In the genomic region with DNA sequence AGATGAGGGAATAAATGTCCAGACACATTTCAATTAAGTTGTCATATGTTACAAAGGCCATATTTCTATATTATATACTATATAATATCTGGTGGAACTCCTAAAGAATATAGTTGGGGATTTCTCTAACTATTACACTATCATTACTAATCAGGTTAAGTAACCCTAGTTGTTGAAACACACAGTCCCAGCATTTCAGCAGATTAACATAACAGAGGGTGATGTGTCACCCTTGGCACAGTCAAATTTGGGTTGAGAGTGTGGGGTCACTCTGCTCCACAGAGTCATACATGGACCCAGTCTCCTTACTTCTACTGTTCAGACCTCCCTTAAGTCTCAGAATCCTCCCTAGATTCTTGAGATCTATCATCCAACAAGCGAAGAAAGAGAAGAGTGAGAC, we compare ENCODE assay signal across 22 cellular contexts.
DNase-seq lines count a peak whose midpoint lies in the region; TF ChIP-seq lines count a peak whose summit lies in the region.
"Had no signal": no experiment of that assay in that cellular context is flagged by ENCODE, and none has a peak within 500 bp of the region (broad histone marks: within the 10 kb centered on the region; RNA-seq: fewer than 3 reads in every experiment).

No MANE protein-coding gene starts in this region.

- WGBS in smooth muscle cell (ENCODE audit: low lambda C conversion rate), result 88% methylated on average over 1 of the region's 1 CpG

- no peak for TF ChIP-seq CTCF in epithelial cell of esophagus (IDR thresholded peaks at IDR 0.05; ENCODE audit: insufficient read depth, low read depth, low read length, missing control alignments)
- TF ChIP-seq CTCF in fibroblast of mammary gland (conservative IDR thresholded peaks at IDR 0.05; ENCODE audit: control insufficient read depth, insufficient read depth, low read depth, low read length), result no peak
- TF ChIP-seq CTCF in smooth muscle cell (IDR thresholded peaks at IDR 0.05; ENCODE audit: borderline replicate concordance, insufficient read depth, poor library complexity, severe bottlenecking), result no peak

- no peaks in the 10 kb centered on the region for H4K20me1 ChIP-seq in smooth muscle cell (ENCODE audit: low read depth)
- H4K20me1 ChIP-seq: BLaER1 had no signal

- no peak overlapping the region for H3K4me3 ChIP-seq in epithelial cell of esophagus (ENCODE audit: low read length)
- no peak overlapping the region for H3K4me3 ChIP-seq in fibroblast of mammary gland (ENCODE audit: control insufficient read depth, low read depth, low read length)
- no peak overlapping the region for H3K4me3 ChIP-seq in smooth muscle cell
- H3K4me3 ChIP-seq in H7 (ENCODE audit: insufficient read depth, low read depth, low read length), result no peak overlapping the region
- H3K4me3 ChIP-seq: BLaER1, GM12878 had no signal

- no peak overlapping the region for H3K4me2 ChIP-seq in smooth muscle cell
- H3K4me2 ChIP-seq: BLaER1 had no signal

- no peak overlapping the region for H3K9ac ChIP-seq in smooth muscle cell (ENCODE audit: low read depth)
- H3K9ac ChIP-seq: BLaER1 had no signal

- no peak overlapping the region for H3K27ac ChIP-seq in smooth muscle cell (ENCODE audit: low read depth)
- H3K27ac ChIP-seq: BLaER1 had no signal

- peak; percentile 61 for DNase-seq in epithelial cell of esophagus (ENCODE audit: low read depth)
- DNase-seq in fibroblast of mammary gland (ENCODE audit: low read depth), result peak; percentile 16
- DNase-seq in SIG-M5 (lab: John Stamatoyannopoulos, UW), result no peak
- no peak for DNase-seq in smooth muscle cell (lab: John Stamatoyannopoulos, UW; ENCODE audit: unreplicated experiment)
- DNase-seq in H7, result no peak
- DNase-seq: 8988T; ACHN; BE2C; C1 segment of cervical spinal cord; CD4-positive, alpha-beta memory T cell; CD4-positive, CD25-positive, alpha-beta regulatory T cell; CD8-positive, alpha-beta memory T cell; COR-L47; DMS 273 treated with DMSO at 0.1 percent for 48 hours; DMS153; DMS53; DMS79; DND-41; EL; GDM1 had no signal

- no peaks in the 10 kb centered on the region for H3K9me3 ChIP-seq in smooth muscle cell (replicated peaks; ENCODE audit: low read depth)
- H3K9me3 ChIP-seq: BE2C, BLaER1 had no signal

- no peaks in the 10 kb centered on the region for H3F3A ChIP-seq in smooth muscle cell (ENCODE audit: low read depth)

- H3K79me2 ChIP-seq in smooth muscle cell (ENCODE audit: low read depth), result no peaks in the 10 kb centered on the region

- H3K36me3 ChIP-seq in smooth muscle cell (ENCODE audit: low read depth) (no peaks in the 10 kb centered on the region), H7 (replicated peaks; ENCODE audit: control insufficient read depth, insufficient read depth, low read length) (no peaks in the 10 kb centered on the region)
- H3K36me3 ChIP-seq: BE2C, BLaER1 had no signal

- no peaks in the 10 kb centered on the region for H3K27me3 ChIP-seq in smooth muscle cell (ENCODE audit: low read depth)
- no peaks in the 10 kb centered on the region for H3K27me3 ChIP-seq in H7 (ENCODE audit: control insufficient read depth, insufficient read depth, low read length)
- H3K27me3 ChIP-seq: BLaER1 had no signal

- no peak overlapping the region for H2AFZ ChIP-seq in smooth muscle cell (ENCODE audit: low read depth)

- H3K4me1 ChIP-seq in smooth muscle cell (ENCODE audit: low read depth), result no peaks in the 10 kb centered on the region
- H3K4me1 ChIP-seq: BE2C had no signal

Comparison
In these comparisons a context has a peak if more than half of its experiments do, and no peak if none do; other contexts are left out.
1. DNase-seq: peak in epithelial cell of esophagus (single experiment) and fibroblast of mammary gland (single experiment); none in SIG-M5 (single experiment), smooth muscle cell (single experiment) and H7 (single experiment).